8 cellular contexts compared by ENCODE assay signal in genomic region chr15:23039917-23040281, GRCh38. TPM values are rescaled to one million over a fixed set of nuclear protein-coding genes. Genes with fewer than 3 reads are reported as not detected.
A peak's percentile ranks its signal among the peaks of the same experiment; 100 is the strongest.
DNase-seq lines count a peak whose midpoint lies in the region; ATAC-seq and TF ChIP-seq lines count a peak whose summit lies in the region.

No MANE protein-coding gene starts in this region.

- POLR2A ChIA-PET in CD8-positive, alpha-beta T cell (lab: Charles Lee): interaction anchor here (0.9 to 1.6 kb wide), 5 partner anchors 10 to 200 kb away, joined by 3 to 10 read pairs (median 4); no protein-coding TSS in a partner anchor

- no peaks in the 10 kb centered on the region for H3K9me3 Mint-ChIP-seq in CD8-positive, alpha-beta T cell
- no peaks in the 10 kb centered on the region for H3K9me3 Mint-ChIP-seq in HFFc6
- H3K9me3 Mint-ChIP-seq in activated naive CD8-positive, alpha-beta T cell treated with anti-CD3 and anti-CD28 coated beads for 36 hours: no peaks in the 10 kb centered on the region

- H3K4me1 Mint-ChIP-seq in CD8-positive, alpha-beta T cell (ENCODE audit: low read depth): peaks cover 26% of the 10 kb centered on the region
- H3K4me1 Mint-ChIP-seq in HFFc6 (ENCODE audit: low read depth): peaks cover 27% of the 10 kb centered on the region
- peaks cover 24% of the 10 kb centered on the region for H3K4me1 Mint-ChIP-seq in activated naive CD8-positive, alpha-beta T cell treated with anti-CD3 and anti-CD28 coated beads for 36 hours

- no peaks in the 10 kb centered on the region for H3K27me3 Mint-ChIP-seq in CD8-positive, alpha-beta T cell (ENCODE audit: low read depth)
- H3K27me3 Mint-ChIP-seq in HFFc6 (ENCODE audit: insufficient read depth): no peaks in the 10 kb centered on the region; the same call in 1 of the 2 replicates
- H3K27me3 Mint-ChIP-seq in activated naive CD8-positive, alpha-beta T cell treated with anti-CD3 and anti-CD28 coated beads for 36 hours: no peaks in the 10 kb centered on the region

- intact Hi-C loops in CD8-positive, alpha-beta T cell (cut with DNase I, micrococcal nuclease): loop anchor here (1.0 to 10.0 kb wide), 3 partner anchors 195 to 253 kb away; partner anchors contain the start of genes NIPA1 (in 1 of the 2) and NIPA2 (in 1 of the 2)

- H3K4me3 Mint-ChIP-seq in CD8-positive, alpha-beta T cell: peak overlapping the region; percentile 82
- peak overlapping the region; percentile 90 for H3K4me3 Mint-ChIP-seq in HFFc6
- H3K4me3 Mint-ChIP-seq in activated naive CD8-positive, alpha-beta T cell treated with anti-CD3 and anti-CD28 coated beads for 36 hours: peak overlapping the region; percentile 83

- TF ChIP-seq CTCF in CD8-positive, alpha-beta T cell (IDR thresholded peaks at IDR 0.05): no peak
- TF ChIP-seq CTCF in HFFc6 (IDR thresholded peaks at IDR 0.05): no peak
- TF ChIP-seq CTCF in GM13976 (IDR thresholded peaks at IDR 0.05; ENCODE audit: borderline replicate concordance, control extremely low read depth, extremely low read depth, insufficient read depth, missing control alignments): no peak

- no peaks in the 10 kb centered on the region for H3K9me3 ChIP-seq in CD8-positive, alpha-beta T cell (ENCODE audit: low read length)

- DNase-seq in CD8-positive, alpha-beta T cell: no peak
- DNase-seq in HFFc6 (no peak), iris pigment epithelial cell (ENCODE audit: low read depth) (peak; percentile 13), superior temporal gyrus (ENCODE audit: extremely low spot score) (peak; percentile 11), NCI-H1436 treated with DMSO at 0.1 percent for 48 hours (lab: John Stamatoyannopoulos, UW) (no peak), SK-N-DZ (ENCODE audit: low spot score) (no peak), GM13976 (ENCODE audit: low spot score) (no peak)
- no peak for DNase-seq in activated naive CD8-positive, alpha-beta T cell treated with anti-CD3 and anti-CD28 coated beads for 36 hours

- CTCF ChIA-PET in CD8-positive, alpha-beta T cell (lab: Charles Lee): interaction anchor here (1.6 kb wide), 1 partner anchor 10 kb away, joined by 8 read pairs; no protein-coding TSS in a partner anchor

- H3K27ac Mint-ChIP-seq in CD8-positive, alpha-beta T cell: peak overlapping the region; percentile 83
- H3K27ac Mint-ChIP-seq in HFFc6: peak overlapping the region; percentile 65
- peak overlapping the region; percentile 74 for H3K27ac Mint-ChIP-seq in activated naive CD8-positive, alpha-beta T cell treated with anti-CD3 and anti-CD28 coated beads for 36 hours

- peak overlapping the region; percentile 79 for H3K27ac ChIP-seq in CD8-positive, alpha-beta T cell (ENCODE audit: low read depth, low read length)

- no peaks in the 10 kb centered on the region for H3K27me3 ChIP-seq in CD8-positive, alpha-beta T cell (ENCODE audit: insufficient read depth, low read length)

- peaks cover 13% of the 10 kb centered on the region for H3K36me3 Mint-ChIP-seq in CD8-positive, alpha-beta T cell
- no peaks in the 10 kb centered on the region; the same call in 1 of the 2 replicates for H3K36me3 Mint-ChIP-seq in HFFc6 (ENCODE audit: low read depth)
- peaks cover 13% of the 10 kb centered on the region for H3K36me3 Mint-ChIP-seq in activated naive CD8-positive, alpha-beta T cell treated with anti-CD3 and anti-CD28 coated beads for 36 hours

- peaks cover 18% of the 10 kb centered on the region for H3K4me1 ChIP-seq in CD8-positive, alpha-beta T cell (ENCODE audit: insufficient read depth, low read length)

- in situ Hi-C loops in GM13976 (cut with MboI; ENCODE audit: low sequenced_read_pairs, unreplicated experiment): no loop called here

- ATAC-seq in CD8-positive, alpha-beta T cell: peak; percentile 15

- peaks cover 5% of the 10 kb centered on the region for H3K36me3 ChIP-seq in CD8-positive, alpha-beta T cell (ENCODE audit: insufficient read depth, low read length)

- peak overlapping the region; percentile 65 for H3K4me3 ChIP-seq in CD8-positive, alpha-beta T cell (ENCODE audit: low read depth, low read length)

RNA-seq across cellular contexts. Expression of gene TUBGCP5, which starts 0.5 kb away (rescaled TPM):
- 10 to 100 TPM; 34.4 to 38.5 TPM for total RNA-seq in CD8-positive, alpha-beta T cell
- 10 to 100 TPM; 11.7 to 13.8 (median 13.1) TPM for total RNA-seq in HFFc6 (2021; fragmentation: NEBNext Ultra II Directional; extraction: Animal tissue kit (Norgen Biotek cat#: 25700))
- total RNA-seq in activated naive CD8-positive, alpha-beta T cell treated with anti-CD3 and anti-CD28 coated beads for 36 hours: 10 to 100 TPM; 22.4 to 22.5 TPM
- 26.8 and 34.1 TPM in 2 replicates for polyA plus RNA-seq in SK-N-DZ (2014; cell fraction: cytosol; rRNA removed)
- 37.2 and 38.8 TPM in 2 replicates for polyA plus RNA-seq in SK-N-DZ (2014; cell fraction: nucleus; rRNA removed)

RNA-seq across cellular contexts. Expression of gene CYFIP1, which starts 59.7 kb away (rescaled TPM):
- 1 to 10 TPM; 1.7 to 2.5 TPM for total RNA-seq in CD8-positive, alpha-beta T cell
- 100 to 1,000 TPM; 122 to 142 (median 131) TPM for total RNA-seq in HFFc6 (2021; fragmentation: NEBNext Ultra II Directional; extraction: Animal tissue kit (Norgen Biotek cat#: 25700))
- 10 to 100 TPM; 14.9 to 17.1 TPM for total RNA-seq in activated naive CD8-positive, alpha-beta T cell treated with anti-CD3 and anti-CD28 coated beads for 36 hours
- 70.3 and 81.9 TPM in 2 replicates for polyA plus RNA-seq in SK-N-DZ (2014; cell fraction: cytosol; rRNA removed)
- 67.9 and 92.8 TPM in 2 replicates for polyA plus RNA-seq in SK-N-DZ (2014; cell fraction: nucleus; rRNA removed)

Comparison
In these comparisons a context has a peak if more than half of its experiments do, and no peak if none do; other contexts are left out.
1. DNase-seq: peak in iris pigment epithelial cell (single experiment) and superior temporal gyrus (single experiment); none in CD8-positive, alpha-beta T cell (0 of 7), HFFc6 (single experiment), activated naive CD8-positive, alpha-beta T cell treated with anti-CD3 and anti-CD28 coated beads for 36 hours (single experiment), NCI-H1436 treated with DMSO at 0.1 percent for 48 hours (single experiment), SK-N-DZ (single experiment) and GM13976 (single experiment).
2. RNA of gene CYFIP1, which starts 59.7 kb away (total RNA-seq): 122 to 142 TPM in HFFc6; 14.9 to 17.1 TPM in activated naive CD8-positive, alpha-beta T cell treated with anti-CD3 and anti-CD28 coated beads for 36 hours and 1.7 to 2.5 TPM in CD8-positive, alpha-beta T cell; every median in the first group is over 4 times any median in the second.
3. Peak in every context shown above with its lines, with median percentiles within 50 percentile points of each other: H3K27ac Mint-ChIP-seq and H3K4me3 Mint-ChIP-seq.